1 cellular context compared by ENCODE assay signal in the genomic region with DNA sequence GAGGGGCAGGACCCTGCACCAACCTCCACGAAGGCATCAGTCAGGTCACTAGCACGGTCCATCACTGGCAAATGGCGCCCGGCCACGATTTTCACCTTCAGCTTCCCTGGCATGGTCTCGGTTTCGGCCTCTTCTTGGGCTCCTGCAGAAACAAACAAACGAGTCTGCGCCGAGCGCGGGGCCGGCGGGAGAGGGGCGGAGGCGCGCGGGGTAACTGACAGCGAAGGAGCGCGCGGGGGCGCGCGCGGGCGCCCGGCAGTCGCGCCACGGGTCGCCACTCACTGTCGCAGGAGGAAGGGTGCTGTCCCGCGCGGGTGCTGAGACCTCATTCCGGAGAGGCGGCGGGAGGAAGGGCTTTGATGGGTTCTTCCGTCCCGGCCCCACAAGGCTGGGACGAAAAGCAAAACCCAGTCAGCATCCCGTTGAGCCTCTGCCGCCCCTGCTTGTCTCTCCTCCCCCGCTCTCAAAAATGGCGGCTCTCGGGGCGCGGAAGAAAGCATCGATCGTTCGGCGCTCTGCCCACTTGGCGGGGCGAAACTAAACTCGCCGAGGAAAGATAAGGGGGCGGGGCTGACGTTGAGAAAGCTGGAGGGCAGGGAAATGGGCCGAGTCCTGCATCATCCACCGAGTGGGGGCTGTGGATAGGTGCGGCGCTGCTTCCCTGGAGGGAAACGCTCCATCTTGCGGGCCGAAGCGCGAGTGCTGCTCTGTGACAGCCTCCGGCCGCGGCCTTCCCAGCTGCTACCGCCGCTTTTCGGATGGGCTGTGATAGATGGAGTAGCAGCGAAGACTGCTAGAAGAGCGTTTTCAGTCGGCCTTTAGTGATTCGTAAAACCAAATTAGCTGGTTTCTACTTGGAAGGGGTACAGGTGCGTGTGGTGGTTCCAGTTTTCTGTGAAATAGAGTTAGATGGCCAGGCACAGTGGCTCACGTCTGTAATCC.
TF ChIP-seq lines count a peak whose summit lies in the region.

C2CD5 (minus strand) TSS at position 505 of the 942 bp plus-strand sequence; CDS start at position 113, 392 bp downstream.

TF ChIP-seq in HEK293, 187 proteins besides CTCF, POLR2A, EP300 and RAD21 (continued from another document):
- no peak for TF ChIP-seq ZNF704 (tag by site-specific recombination; IDR thresholded peaks at IDR 0.05)
- no peak for TF ChIP-seq ZNF670 (tag by site-specific recombination; IDR thresholded peaks at IDR 0.05; ENCODE audit: low read depth)
- TF ChIP-seq KLF16 (tag by site-specific recombination; IDR thresholded peaks at IDR 0.05), result peak; percentile 98
- TF ChIP-seq YY2 (tag by site-specific recombination; IDR thresholded peaks at IDR 0.05), result peak; percentile 93
- no peak for TF ChIP-seq ZNF555 (tag by site-specific recombination; conservative IDR thresholded peaks at IDR 0.05)
- TF ChIP-seq ZNF114 (tag by site-specific recombination; IDR thresholded peaks at IDR 0.05), result no peak
- peak; percentile 8; the same call in 1 of the 2 replicates for TF ChIP-seq ZNF654 (tag by site-specific recombination; IDR thresholded peaks at IDR 0.05; ENCODE audit: low read depth)
- peak; percentile 94; the same call in 1 of the 2 replicates for TF ChIP-seq ZNF324 (tag by site-specific recombination; IDR thresholded peaks at IDR 0.05)
- TF ChIP-seq FEZF1 (tag by site-specific recombination; IDR thresholded peaks at IDR 0.05), result no peak
- peak; percentile 71; the same call in 1 of the 2 replicates for TF ChIP-seq HIC1 (tag by site-specific recombination; IDR thresholded peaks at IDR 0.05)
- TF ChIP-seq ZSCAN23 (tag by site-specific recombination; IDR thresholded peaks at IDR 0.05), result peak; percentile 64
- TF ChIP-seq ZNF350 (tag by site-specific recombination; IDR thresholded peaks at IDR 0.05), result no peak
- no peak for TF ChIP-seq ZNF148 (tag by site-specific recombination; IDR thresholded peaks at IDR 0.05; ENCODE audit: borderline replicate concordance)
- TF ChIP-seq ZNF837 (tag by site-specific recombination; IDR thresholded peaks at IDR 0.05), result no peak
- TF ChIP-seq ZFHX2 (tag by site-specific recombination; conservative IDR thresholded peaks at IDR 0.05), result peak; percentile 89
- TF ChIP-seq ZNF596 (tag by site-specific recombination; IDR thresholded peaks at IDR 0.05), result no peak
- TF ChIP-seq ZNF146 (tag by site-specific recombination; IDR thresholded peaks at IDR 0.05), result 0 out of 2 replicates have a peak, but pooled peaks have one; percentile 5
- peak; percentile 60; the same call in 1 of the 2 replicates for TF ChIP-seq ZNF394 (tag by site-specific recombination; IDR thresholded peaks at IDR 0.05; ENCODE audit: borderline replicate concordance)
- no peak for TF ChIP-seq ZBTB6 (tag by site-specific recombination; IDR thresholded peaks at IDR 0.05)
- TF ChIP-seq SP2 (tag by site-specific recombination; IDR thresholded peaks at IDR 0.05), result peak; percentile 75
- TF ChIP-seq ZBTB17 (tag by site-specific recombination; IDR thresholded peaks at IDR 0.05), result peak; percentile 100
- TF ChIP-seq SETDB1 (IDR thresholded peaks at IDR 0.05; ENCODE audit: insufficient read length, low read length), result peak; percentile 72
